In genomic region chr2:238203104-238203972, GRCh38 we compare ENCODE assay signal across 8 cellular contexts. TPM values are rescaled to one million over a fixed set of nuclear protein-coding genes. Genes with fewer than 3 reads are reported as not detected.
DNase-seq lines count a peak whose midpoint lies in the region; ATAC-seq and TF ChIP-seq lines count a peak whose summit lies in the region.

Gene ILKAP, minus strand, starts transcription at chr2:238203695. Its CDS starts 142 bp downstream, at chr2:238203553.

- H3K4me1 Mint-ChIP-seq in activated T-cell treated with anti-CD3 and anti-CD28 coated beads, Interleukin-2, amount 50 U/mL, for 4 hours (ENCODE audit: low read depth), result peaks cover 44% of the 10 kb centered on the region

- no peak for TF ChIP-seq CTCF in Peyer's patch (IDR thresholded peaks at IDR 0.05)

- H3K9me3 ChIP-seq in Peyer's patch (no peaks in the 10 kb centered on the region), muscle layer of duodenum (ENCODE audit: control insufficient read depth in 1 of 2, low read length in 2 of 2) (no peaks in the 10 kb centered on the region)

- peak; percentile 96 for DNase-seq in DMS53 (lab: John Stamatoyannopoulos, UW)
- peak; percentile 49 for DNase-seq in Jurkat, Clone E6-1 (ENCODE audit: low read depth, low spot score)
- DNase-seq in Peyer's patch, result peak; percentile 85 to 95 (median 93)
- peak; percentile 87 for DNase-seq in activated T-cell treated with anti-CD3 and anti-CD28 coated beads, Interleukin-2, amount 50 U/mL, for 4 hours
- DNase-seq in stimulated activated CD8-positive, alpha-beta memory T cell treated with anti-CD3 and anti-CD28 coated beads, Interleukin-7, amount 100 ng/mL, for 4 hours (ENCODE audit: low read depth in 2 of 2), result peak; percentile 72 to 88

- ATAC-seq in GM21619 (IDR thresholded peaks at IDR 0.05; ENCODE audit: unreplicated experiment) (peak; percentile 95), esophagus mucosa (peak; percentile 99)
- peak; percentile 97 to 98 for ATAC-seq in activated T-cell treated with anti-CD3 and anti-CD28 coated beads, Interleukin-2, amount 50 U/mL, for 4 hours

- H3K9me3 Mint-ChIP-seq in activated T-cell treated with anti-CD3 and anti-CD28 coated beads, Interleukin-2, amount 50 U/mL, for 4 hours, result no peaks in the 10 kb centered on the region

- H3K4me3 ChIP-seq in Jurkat, Clone E6-1 (ENCODE audit: low read length), result peak within 1 kb of the TSS; percentile 74
- H3K4me3 ChIP-seq in Peyer's patch (peak within 1 kb of the TSS; percentile 68 to 99 (median 83)), muscle layer of duodenum (ENCODE audit: low read depth in 1 of 2, low read length in 2 of 2) (peak within 1 kb of the TSS; percentile 77 to 90)

- H3K27me3 ChIP-seq in Peyer's patch (no peaks in the 10 kb centered on the region), muscle layer of duodenum (ENCODE audit: low read depth, low read length) (no peaks in the 10 kb centered on the region)

- H3K27ac ChIP-seq in Peyer's patch (peak within 1 kb of the TSS; percentile 88 to 98 (median 94)), muscle layer of duodenum (ENCODE audit: low read length) (peak within 1 kb of the TSS; percentile 83)

- peaks cover 8% of the 10 kb centered on the region for H3K36me3 Mint-ChIP-seq in activated T-cell treated with anti-CD3 and anti-CD28 coated beads, Interleukin-2, amount 50 U/mL, for 4 hours (ENCODE audit: insufficient read depth)

- no peaks in the 10 kb centered on the region for H3K36me3 ChIP-seq in Peyer's patch
- no peaks in the 10 kb centered on the region for H3K36me3 ChIP-seq in muscle layer of duodenum (ENCODE audit: control insufficient read depth in 1 of 2, insufficient read depth in 2 of 2, low read length in 2 of 2)

- TF ChIP-seq POLR2A in Peyer's patch (IDR thresholded peaks at IDR 0.05), result peak; percentile 50 to 86

- H3K4me1 ChIP-seq in Peyer's patch (peaks cover 0 to 26% (median 5%) of the 10 kb centered on the region in 4 donors), muscle layer of duodenum (ENCODE audit: control insufficient read depth in 1 of 2, insufficient read depth in 2 of 2, low read length in 2 of 2) (peaks cover 8 to 16% of the 10 kb centered on the region in 2 donors)

- H3K4me3 Mint-ChIP-seq in activated T-cell treated with anti-CD3 and anti-CD28 coated beads, Interleukin-2, amount 50 U/mL, for 4 hours, result peak within 1 kb of the TSS; percentile 91

- no peaks in the 10 kb centered on the region for H3K27me3 Mint-ChIP-seq in activated T-cell treated with anti-CD3 and anti-CD28 coated beads, Interleukin-2, amount 50 U/mL, for 4 hours (ENCODE audit: low read depth)

RNA-seq across cellular contexts. Expression of gene ILKAP, which starts in this region (rescaled TPM):
- polyA plus RNA-seq in Jurkat, Clone E6-1 (2012; ENCODE audit: insufficient read depth, insufficient read length), result 50.6 TPM
- total RNA-seq in Peyer's patch (10 to 100 TPM; 35.7 to 52.4 (median 43.8) TPM), esophagus mucosa (29.5 TPM)
- 10 to 100 TPM; 64.5 to 70.9 (median 66.5) TPM for total RNA-seq in activated T-cell treated with anti-CD3 and anti-CD28 coated beads, Interleukin-2, amount 50 U/mL, for 4 hours

Comparison
In these comparisons a context has a peak if more than half of its experiments do, and no peak if none do; other contexts are left out.
1. Peak in every context shown above with its lines: DNase-seq, ATAC-seq, H3K4me3 ChIP-seq and H3K27ac ChIP-seq.